Comparison of ENCODE assay signal across 8 cellular contexts in genomic region chr10:110138197-110138812, GRCh38.
A peak's percentile ranks its signal among the peaks of the same experiment; 100 is the strongest.
DNase-seq lines count a peak whose midpoint lies in the region; ATAC-seq and TF ChIP-seq lines count a peak whose summit lies in the region.

No MANE protein-coding gene starts in this region.

- TF ChIP-seq EP300 in esophagus muscularis mucosa (IDR thresholded peaks at IDR 0.05), result no peak

- no peaks in the 10 kb centered on the region for H3K9me3 ChIP-seq in Loucy (ENCODE audit: insufficient read depth, low read depth, low read length)
- H3K9me3 ChIP-seq in esophagus muscularis mucosa, result no peaks in the 10 kb centered on the region

- peaks cover 2% of the 10 kb centered on the region for H3K36me3 Mint-ChIP-seq in natural killer cell

- no peaks in the 10 kb centered on the region for H3K27me3 ChIP-seq in Loucy (ENCODE audit: insufficient read depth, low read length, poor library complexity, severe bottlenecking)
- no peaks in the 10 kb centered on the region for H3K27me3 ChIP-seq in esophagus muscularis mucosa

- H3K4me1 Mint-ChIP-seq in natural killer cell, result peaks cover 31% of the 10 kb centered on the region in 2 donors

- H3K79me2 ChIP-seq in Loucy (ENCODE audit: insufficient read depth, low read length), result no peaks in the 10 kb centered on the region

- no peak overlapping the region for H2AFZ ChIP-seq in Loucy (ENCODE audit: low read length)

- no peaks in the 10 kb centered on the region for H3K9me3 Mint-ChIP-seq in natural killer cell

- no peak overlapping the region for H3K4me3 Mint-ChIP-seq in natural killer cell

- H3K36me3 ChIP-seq in Loucy (ENCODE audit: insufficient read depth, low read length) (peaks cover 13% of the 10 kb centered on the region; the same call in 1 of the 2 replicates), esophagus muscularis mucosa (peaks cover 0 to 6% (median 2%) of the 10 kb centered on the region in 4 donors)

- no peaks in the 10 kb centered on the region for H4K20me1 ChIP-seq in Loucy (ENCODE audit: insufficient read depth, low read length, poor library complexity, severe bottlenecking)

- no peaks in the 10 kb centered on the region for H3K9me2 ChIP-seq in Loucy (replicated peaks; ENCODE audit: low read depth, low read length)

- H3K27me3 Mint-ChIP-seq in natural killer cell (ENCODE audit: low read depth in 2 of 2), result peaks cover 4% of the 10 kb centered on the region in 2 donors

- peak overlapping the region in 3 of 4 donors; percentile 11 to 70 (median 58) for H3K27ac ChIP-seq in esophagus muscularis mucosa (replicated peaks in 1 of 4)

- peak overlapping the region in 1 of 2 donors; percentile 81 for H3K27ac Mint-ChIP-seq in natural killer cell

- H3K4me3 ChIP-seq in Loucy (ENCODE audit: low read length, poor library complexity, severe bottlenecking), result no peak overlapping the region
- no peak overlapping the region for H3K4me3 ChIP-seq in esophagus muscularis mucosa

- in situ Hi-C loops in SK-MEL-5 (cut with HindIII; ENCODE audit: low pct_unique_long_range_greater_than_20kb, low sequenced_read_pairs), result no loop called here

- intact Hi-C loops in esophagus muscularis mucosa (cut with DNase I) (loop anchor here (5.0 to 10.0 kb wide), 2 partner anchors 89 to 254 kb away; no protein-coding TSS in a partner anchor), natural killer cell (cut with micrococcal nuclease) (loop anchor here (5.0 kb wide), 4 partner anchors 69 to 429 kb away; partner anchors contain the start of genes MXI1 and SMC3)

- ATAC-seq in GM21381 (IDR thresholded peaks at IDR 0.05; ENCODE audit: unreplicated experiment) (peak; percentile 51), natural killer cell (peak; percentile 70 to 73 (median 71)), HG03571 (IDR thresholded peaks at IDR 0.05; ENCODE audit: unreplicated experiment) (no peak), HG02970 (IDR thresholded peaks at IDR 0.05; ENCODE audit: low FRiP score, unreplicated experiment) (no peak)

- peaks cover 16% of the 10 kb centered on the region for H3K4me1 ChIP-seq in Loucy (ENCODE audit: insufficient read depth, low read length, poor library complexity, severe bottlenecking)
- peaks cover 19 to 25% (median 22%) of the 10 kb centered on the region in 4 donors for H3K4me1 ChIP-seq in esophagus muscularis mucosa

- no peak overlapping the region for H3K4me2 ChIP-seq in Loucy (ENCODE audit: low read depth, low read length, poor library complexity, severe bottlenecking)

- no peak overlapping the region for H3K9ac ChIP-seq in Loucy (ENCODE audit: low read depth, low read length, poor library complexity, severe bottlenecking)

- no peak for TF ChIP-seq POLR2A in esophagus muscularis mucosa (IDR thresholded peaks at IDR 0.05; ENCODE audit: low read depth)

- no peaks in the 10 kb centered on the region for H3F3A ChIP-seq in Loucy (ENCODE audit: low read depth)

- WGBS in esophagus muscularis mucosa, result 60% methylated on average over 5 of the region's 5 CpGs

- TF ChIP-seq CTCF in Loucy (conservative IDR thresholded peaks at IDR 0.05; ENCODE audit: low read length) (peak; percentile 86), esophagus muscularis mucosa (IDR thresholded peaks at IDR 0.05) (peak; percentile 70 to 77 (median 73)), natural killer cell (IDR thresholded peaks at IDR 0.05) (peak; percentile 75)

- peak; percentile 82 for DNase-seq in DMS53 (lab: John Stamatoyannopoulos, UW)
- peak; percentile 77 for DNase-seq in SK-MEL-5 (ENCODE audit: low read depth, low spot score)
- no peak for DNase-seq in esophagus muscularis mucosa (ENCODE audit: extremely low spot score)
- no peak for DNase-seq in natural killer cell

Comparison
In these comparisons a context has a peak if more than half of its experiments do, and no peak if none do; other contexts are left out.
1. DNase-seq: peak in DMS53 (single experiment) and SK-MEL-5 (single experiment); none in esophagus muscularis mucosa (single experiment) and natural killer cell (single experiment).
2. ATAC-seq: peak in GM21381 (single experiment) and natural killer cell (3 of 3); none in HG03571 (single experiment) and HG02970 (single experiment).
3. Peak in every context shown above with its lines, with median percentiles within 50 percentile points of each other: CTCF ChIP-seq.